ENCODE assay signal across 21 cellular contexts in the genomic region with DNA sequence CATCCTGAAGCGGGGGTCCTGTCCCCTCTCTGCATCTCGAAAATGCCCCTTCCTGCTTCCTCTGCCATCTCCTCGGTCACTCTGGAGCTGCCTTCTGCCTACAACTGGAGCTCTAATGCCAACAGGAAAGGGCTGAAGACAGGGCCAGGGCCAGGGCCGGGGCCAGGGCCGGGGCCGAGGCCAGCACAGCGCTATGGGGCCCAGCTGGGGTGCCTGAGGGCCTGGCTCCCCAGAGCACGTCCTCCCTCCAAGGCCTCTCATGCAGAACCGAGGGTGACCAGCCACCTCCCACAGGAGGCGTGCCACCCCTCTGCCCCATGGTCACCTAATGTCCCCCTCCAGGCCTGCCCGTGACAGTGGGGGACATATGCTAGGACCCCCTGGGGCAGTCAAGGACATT.
"Had no signal": no experiment of that assay in that cellular context is flagged by ENCODE, and none has a peak within 500 bp of the region (broad histone marks: within the 10 kb centered on the region; RNA-seq: fewer than 3 reads in every experiment).

No MANE protein-coding gene starts in this region.

- H3K27me3 ChIP-seq: adrenal gland, SJCRH30 had no signal

- H3K9me3 Mint-ChIP-seq: activated naive CD4-positive, alpha-beta T cell treated with anti-CD3 and anti-CD28 coated beads, Interleukin-2, amount 50 U/mL, for 72 hours; dendritic cell treated with granulocyte-macrophage colony-stimulating factor and Interleukin-4, amounts not matched to agents 40 ng/mL and 50 ng/mL, for 4 days; naive B cell; neural crest cell; T-helper 1 cell treated with Interleukin-12 subunit alpha and Interleukin-12 subunit beta and Interleukin-4 antibody, amounts not matched to agents 30 μg/mL and 1 μg/mL, for 36 hours; type B pancreatic cell had no signal

- H3K4me3 Mint-ChIP-seq: dendritic cell treated with granulocyte-macrophage colony-stimulating factor and Interleukin-4, amounts not matched to agents 40 ng/mL and 50 ng/mL, for 4 days; naive B cell; neural crest cell; T-helper 1 cell treated with Interleukin-12 subunit alpha and Interleukin-12 subunit beta and Interleukin-4 antibody, amounts not matched to agents 30 μg/mL and 1 μg/mL, for 36 hours; type B pancreatic cell had no signal

- H3K4me3 ChIP-seq: adrenal gland, esophagus squamous epithelium, SJCRH30 had no signal

- H3K27ac Mint-ChIP-seq: dendritic cell treated with granulocyte-macrophage colony-stimulating factor and Interleukin-4, amounts not matched to agents 40 ng/mL and 50 ng/mL, for 4 days; T-helper 1 cell treated with Interleukin-12 subunit alpha and Interleukin-12 subunit beta and Interleukin-4 antibody, amounts not matched to agents 30 μg/mL and 1 μg/mL, for 36 hours; type B pancreatic cell had no signal

- H3K9me3 ChIP-seq: adrenal gland, esophagus squamous epithelium, SJCRH30 had no signal

- H3K27ac ChIP-seq: esophagus squamous epithelium, SJCRH30, WERI-Rb-1 had no signal

- H3K36me3 Mint-ChIP-seq: activated naive CD4-positive, alpha-beta T cell treated with anti-CD3 and anti-CD28 coated beads, Interleukin-2, amount 50 U/mL, for 72 hours; type B pancreatic cell had no signal

- ATAC-seq: activated naive CD4-positive, alpha-beta T cell treated with anti-CD3 and anti-CD28 coated beads, Interleukin-2, amount 50 U/mL, for 72 hours; left lobe of liver; sciatic nerve had no signal

- FAIRE-seq: astrocyte, endothelial cell of umbilical vein, kidney had no signal

- DNase-seq: activated CD4-positive, alpha-beta T cell treated with anti-CD3 and anti-CD28 coated beads for 1 hour; activated CD4-positive, alpha-beta T cell treated with anti-CD3 and anti-CD28 coated beads, Interleukin-2, amount 50 U/mL, for 4 hours; activated gamma-delta T cell treated with Interleukin-2 at 50 U/mL for 16 hours; adrenal gland; effector CD8-positive, alpha-beta T cell; esophagus squamous epithelium; glutamatergic neuron; kidney; naive B cell; SJCRH30; stimulated activated naive CD4-positive, alpha-beta T cell treated with Interleukin-2 at 50 U/mL for 16 hours; WERI-Rb-1 had no signal

- H3K36me3 ChIP-seq: adrenal gland, esophagus squamous epithelium, SJCRH30, WERI-Rb-1 had no signal

- H3K27me3 Mint-ChIP-seq: dendritic cell treated with granulocyte-macrophage colony-stimulating factor and Interleukin-4, amounts not matched to agents 40 ng/mL and 50 ng/mL, for 4 days; naive B cell had no signal
